1 cellular context compared by ENCODE assay signal in genomic region chr20:63979549-63980316, GRCh38.
A peak's percentile ranks its signal among the peaks of the same experiment; 100 is the strongest.
TF ChIP-seq lines count a peak whose summit lies in the region.

Gene SAMD10, minus strand, starts transcription at chr20:63979642. Its CDS starts 175 bp downstream, at chr20:63979467.

TF ChIP-seq in HepG2, 621 proteins besides CTCF, POLR2A, EP300 and RAD21 (continued from another document and continues in another):
- TF ChIP-seq, protein P1, sequence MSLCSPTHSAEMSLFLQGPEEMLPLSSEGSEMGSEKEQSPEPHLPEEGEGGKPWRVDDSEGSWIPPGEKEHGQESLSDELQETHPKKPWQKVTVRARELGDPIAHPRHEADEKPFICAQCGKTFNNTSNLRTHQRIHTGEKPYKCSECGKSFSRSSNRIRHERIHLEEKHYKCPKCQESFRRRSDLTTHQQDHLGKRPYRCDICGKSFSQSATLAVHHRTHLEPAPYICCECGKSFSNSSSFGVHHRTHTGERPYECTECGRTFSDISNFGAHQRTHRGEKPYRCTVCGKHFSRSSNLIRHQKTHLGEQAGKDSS (CRISPR knock-in tag; IDR thresholded peaks at IDR 0.05; ENCODE audit: borderline replicate concordance, low read depth): no peak; the same call in 1 of the 2 replicates
- TF ChIP-seq ZNF740 (CRISPR knock-in tag; IDR thresholded peaks at IDR 0.05) (no peak), TP53 (CRISPR knock-in tag; conservative IDR thresholded peaks at IDR 0.05) (no peak), MNT (IDR thresholded peaks at IDR 0.05) (no peak), ZNF713 (CRISPR knock-in tag; IDR thresholded peaks at IDR 0.05) (no peak), TRIM24 (CRISPR knock-in tag; IDR thresholded peaks at IDR 0.05) (no peak), HOXA9 (CRISPR knock-in tag; IDR thresholded peaks at IDR 0.05; ENCODE audit: borderline replicate concordance) (peak; percentile 7; the same call in 1 of the 2 replicates), MIER2 (CRISPR knock-in tag; IDR thresholded peaks at IDR 0.05) (no peak), E2F5 (CRISPR knock-in tag; conservative IDR thresholded peaks at IDR 0.05) (no peak), ZNF260 (CRISPR knock-in tag; IDR thresholded peaks at IDR 0.05; ENCODE audit: borderline replicate concordance, low read depth) (no peak), REL (CRISPR knock-in tag; conservative IDR thresholded peaks at IDR 0.05) (peak; percentile 40; the same call in 1 of the 2 replicates), ZNF780A (CRISPR knock-in tag; IDR thresholded peaks at IDR 0.05) (0 out of 2 replicates have a peak, but pooled peaks have one; percentile 48), AGO2 (optimal IDR thresholded peaks at IDR 0.05; ENCODE audit: low read depth, low read length) (peak; percentile 7), HDAC2 (CRISPR knock-in tag; IDR thresholded peaks at IDR 0.05) (peak; percentile 62), SALL1 (CRISPR knock-in tag; IDR thresholded peaks at IDR 0.05) (no peak), KDM1A (CRISPR knock-in tag; IDR thresholded peaks at IDR 0.05) (no peak), FUBP1 (CRISPR knock-in tag; IDR thresholded peaks at IDR 0.05; ENCODE audit: borderline replicate concordance) (0 out of 2 replicates have a peak, but pooled peaks have one; percentile 9), MAF1 (CRISPR knock-in tag; IDR thresholded peaks at IDR 0.05; ENCODE audit: borderline replicate concordance) (no peak), MLX (CRISPR knock-in tag; IDR thresholded peaks at IDR 0.05) (no peak), ZNF572 (CRISPR knock-in tag; IDR thresholded peaks at IDR 0.05) (no peak), MEF2D (CRISPR knock-in tag; IDR thresholded peaks at IDR 0.05) (no peak), GFI1 (CRISPR knock-in tag; IDR thresholded peaks at IDR 0.05; ENCODE audit: borderline replicate concordance) (no peak; the same call in 1 of the 2 replicates), ZMAT3 (CRISPR knock-in tag; conservative IDR thresholded peaks at IDR 0.05) (no peak), RFX3 (CRISPR knock-in tag; IDR thresholded peaks at IDR 0.05) (no peak), ZNF749 (CRISPR knock-in tag; IDR thresholded peaks at IDR 0.05; ENCODE audit: borderline replicate concordance) (no peak), ZFP62 (CRISPR knock-in tag; IDR thresholded peaks at IDR 0.05) (no peak), PHF5A (CRISPR knock-in tag; IDR thresholded peaks at IDR 0.05; ENCODE audit: low read depth, unreplicated experiment) (no peak), ZNF251 (CRISPR knock-in tag; IDR thresholded peaks at IDR 0.05) (no peak), ZNF501 (CRISPR knock-in tag; IDR thresholded peaks at IDR 0.05) (peak; percentile 31; the same call in 1 of the 2 replicates), PATZ1 (CRISPR knock-in tag; IDR thresholded peaks at IDR 0.05) (peak; percentile 87), JARID2 (CRISPR knock-in tag; IDR thresholded peaks at IDR 0.05; ENCODE audit: insufficient replicate concordance) (no peak), ZNF562 (CRISPR knock-in tag; IDR thresholded peaks at IDR 0.05; ENCODE audit: borderline replicate concordance) (no peak), ZNF670 (CRISPR knock-in tag; IDR thresholded peaks at IDR 0.05; ENCODE audit: borderline replicate concordance) (no peak), ZNF879 (CRISPR knock-in tag; IDR thresholded peaks at IDR 0.05) (0 out of 2 replicates have a peak, but pooled peaks have one; percentile 11), SP5 (CRISPR knock-in tag; IDR thresholded peaks at IDR 0.05; ENCODE audit: borderline replicate concordance, low read depth) (peak; percentile 15; the same call in 1 of the 2 replicates), ZNF652 (CRISPR knock-in tag; IDR thresholded peaks at IDR 0.05; ENCODE audit: borderline replicate concordance, low read depth) (no peak)
- TF ChIP-seq, protein P2, sequence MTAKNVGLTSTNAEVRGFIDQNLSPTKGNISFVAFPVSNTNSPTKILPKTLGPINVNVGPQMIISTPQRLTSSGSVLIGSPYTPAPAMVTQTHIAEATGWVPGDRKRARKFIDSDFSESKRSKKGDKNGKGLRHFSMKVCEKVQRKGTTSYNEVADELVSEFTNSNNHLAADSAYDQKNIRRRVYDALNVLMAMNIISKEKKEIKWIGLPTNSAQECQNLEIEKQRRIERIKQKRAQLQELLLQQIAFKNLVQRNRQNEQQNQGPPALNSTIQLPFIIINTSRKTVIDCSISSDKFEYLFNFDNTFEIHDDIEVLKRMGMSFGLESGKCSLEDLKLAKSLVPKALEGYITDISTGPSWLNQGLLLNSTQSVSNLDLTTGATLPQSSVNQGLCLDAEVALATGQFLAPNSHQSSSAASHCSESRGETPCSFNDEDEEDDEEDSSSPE (CRISPR knock-in tag; IDR thresholded peaks at IDR 0.05): no peak
- TF ChIP-seq, protein P3, sequence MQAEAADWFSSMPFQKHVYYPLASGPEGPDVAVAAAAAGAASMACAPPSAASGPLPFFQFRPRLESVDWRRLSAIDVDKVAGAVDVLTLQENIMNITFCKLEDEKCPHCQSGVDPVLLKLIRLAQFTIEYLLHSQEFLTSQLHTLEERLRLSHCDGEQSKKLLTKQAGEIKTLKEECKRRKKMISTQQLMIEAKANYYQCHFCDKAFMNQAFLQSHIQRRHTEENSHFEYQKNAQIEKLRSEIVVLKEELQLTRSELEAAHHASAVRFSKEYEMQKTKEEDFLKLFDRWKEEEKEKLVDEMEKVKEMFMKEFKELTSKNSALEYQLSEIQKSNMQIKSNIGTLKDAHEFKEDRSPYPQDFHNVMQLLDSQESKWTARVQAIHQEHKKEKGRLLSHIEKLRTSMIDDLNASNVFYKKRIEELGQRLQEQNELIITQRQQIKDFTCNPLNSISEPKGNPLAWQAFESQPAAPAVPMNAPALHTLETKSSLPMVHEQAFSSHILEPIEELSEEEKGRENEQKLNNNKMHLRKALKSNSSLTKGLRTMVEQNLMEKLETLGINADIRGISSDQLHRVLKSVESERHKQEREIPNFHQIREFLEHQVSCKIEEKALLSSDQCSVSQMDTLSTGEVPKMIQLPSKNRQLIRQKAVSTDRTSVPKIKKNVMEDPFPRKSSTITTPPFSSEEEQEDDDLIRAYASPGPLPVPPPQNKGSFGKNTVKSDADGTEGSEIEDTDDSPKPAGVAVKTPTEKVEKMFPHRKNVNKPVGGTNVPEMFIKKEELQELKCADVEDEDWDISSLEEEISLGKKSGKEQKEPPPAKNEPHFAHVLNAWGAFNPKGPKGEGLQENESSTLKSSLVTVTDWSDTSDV (CRISPR knock-in tag; IDR thresholded peaks at IDR 0.05): no peak
- TF ChIP-seq, protein P4, sequence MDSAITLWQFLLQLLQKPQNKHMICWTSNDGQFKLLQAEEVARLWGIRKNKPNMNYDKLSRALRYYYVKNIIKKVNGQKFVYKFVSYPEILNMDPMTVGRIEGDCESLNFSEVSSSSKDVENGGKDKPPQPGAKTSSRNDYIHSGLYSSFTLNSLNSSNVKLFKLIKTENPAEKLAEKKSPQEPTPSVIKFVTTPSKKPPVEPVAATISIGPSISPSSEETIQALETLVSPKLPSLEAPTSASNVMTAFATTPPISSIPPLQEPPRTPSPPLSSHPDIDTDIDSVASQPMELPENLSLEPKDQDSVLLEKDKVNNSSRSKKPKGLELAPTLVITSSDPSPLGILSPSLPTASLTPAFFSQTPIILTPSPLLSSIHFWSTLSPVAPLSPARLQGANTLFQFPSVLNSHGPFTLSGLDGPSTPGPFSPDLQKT (CRISPR knock-in tag; IDR thresholded peaks at IDR 0.05; ENCODE audit: borderline replicate concordance): no peak
- TF ChIP-seq, protein P5, sequence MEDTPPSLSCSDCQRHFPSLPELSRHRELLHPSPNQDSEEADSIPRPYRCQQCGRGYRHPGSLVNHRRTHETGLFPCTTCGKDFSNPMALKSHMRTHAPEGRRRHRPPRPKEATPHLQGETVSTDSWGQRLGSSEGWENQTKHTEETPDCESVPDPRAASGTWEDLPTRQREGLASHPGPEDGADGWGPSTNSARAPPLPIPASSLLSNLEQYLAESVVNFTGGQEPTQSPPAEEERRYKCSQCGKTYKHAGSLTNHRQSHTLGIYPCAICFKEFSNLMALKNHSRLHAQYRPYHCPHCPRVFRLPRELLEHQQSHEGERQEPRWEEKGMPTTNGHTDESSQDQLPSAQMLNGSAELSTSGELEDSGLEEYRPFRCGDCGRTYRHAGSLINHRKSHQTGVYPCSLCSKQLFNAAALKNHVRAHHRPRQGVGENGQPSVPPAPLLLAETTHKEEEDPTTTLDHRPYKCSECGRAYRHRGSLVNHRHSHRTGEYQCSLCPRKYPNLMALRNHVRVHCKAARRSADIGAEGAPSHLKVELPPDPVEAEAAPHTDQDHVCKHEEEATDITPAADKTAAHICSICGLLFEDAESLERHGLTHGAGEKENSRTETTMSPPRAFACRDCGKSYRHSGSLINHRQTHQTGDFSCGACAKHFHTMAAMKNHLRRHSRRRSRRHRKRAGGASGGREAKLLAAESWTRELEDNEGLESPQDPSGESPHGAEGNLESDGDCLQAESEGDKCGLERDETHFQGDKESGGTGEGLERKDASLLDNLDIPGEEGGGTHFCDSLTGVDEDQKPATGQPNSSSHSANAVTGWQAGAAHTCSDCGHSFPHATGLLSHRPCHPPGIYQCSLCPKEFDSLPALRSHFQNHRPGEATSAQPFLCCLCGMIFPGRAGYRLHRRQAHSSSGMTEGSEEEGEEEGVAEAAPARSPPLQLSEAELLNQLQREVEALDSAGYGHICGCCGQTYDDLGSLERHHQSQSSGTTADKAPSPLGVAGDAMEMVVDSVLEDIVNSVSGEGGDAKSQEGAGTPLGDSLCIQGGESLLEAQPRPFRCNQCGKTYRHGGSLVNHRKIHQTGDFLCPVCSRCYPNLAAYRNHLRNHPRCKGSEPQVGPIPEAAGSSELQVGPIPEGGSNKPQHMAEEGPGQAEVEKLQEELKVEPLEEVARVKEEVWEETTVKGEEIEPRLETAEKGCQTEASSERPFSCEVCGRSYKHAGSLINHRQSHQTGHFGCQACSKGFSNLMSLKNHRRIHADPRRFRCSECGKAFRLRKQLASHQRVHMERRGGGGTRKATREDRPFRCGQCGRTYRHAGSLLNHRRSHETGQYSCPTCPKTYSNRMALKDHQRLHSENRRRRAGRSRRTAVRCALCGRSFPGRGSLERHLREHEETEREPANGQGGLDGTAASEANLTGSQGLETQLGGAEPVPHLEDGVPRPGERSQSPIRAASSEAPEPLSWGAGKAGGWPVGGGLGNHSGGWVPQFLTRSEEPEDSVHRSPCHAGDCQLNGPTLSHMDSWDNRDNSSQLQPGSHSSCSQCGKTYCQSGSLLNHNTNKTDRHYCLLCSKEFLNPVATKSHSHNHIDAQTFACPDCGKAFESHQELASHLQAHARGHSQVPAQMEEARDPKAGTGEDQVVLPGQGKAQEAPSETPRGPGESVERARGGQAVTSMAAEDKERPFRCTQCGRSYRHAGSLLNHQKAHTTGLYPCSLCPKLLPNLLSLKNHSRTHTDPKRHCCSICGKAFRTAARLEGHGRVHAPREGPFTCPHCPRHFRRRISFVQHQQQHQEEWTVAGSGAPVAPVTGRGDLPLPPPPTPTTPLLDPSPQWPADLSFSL (CRISPR knock-in tag; IDR thresholded peaks at IDR 0.05): no peak
